ENCODE assay signal across 8 cellular contexts in the genomic region with DNA sequence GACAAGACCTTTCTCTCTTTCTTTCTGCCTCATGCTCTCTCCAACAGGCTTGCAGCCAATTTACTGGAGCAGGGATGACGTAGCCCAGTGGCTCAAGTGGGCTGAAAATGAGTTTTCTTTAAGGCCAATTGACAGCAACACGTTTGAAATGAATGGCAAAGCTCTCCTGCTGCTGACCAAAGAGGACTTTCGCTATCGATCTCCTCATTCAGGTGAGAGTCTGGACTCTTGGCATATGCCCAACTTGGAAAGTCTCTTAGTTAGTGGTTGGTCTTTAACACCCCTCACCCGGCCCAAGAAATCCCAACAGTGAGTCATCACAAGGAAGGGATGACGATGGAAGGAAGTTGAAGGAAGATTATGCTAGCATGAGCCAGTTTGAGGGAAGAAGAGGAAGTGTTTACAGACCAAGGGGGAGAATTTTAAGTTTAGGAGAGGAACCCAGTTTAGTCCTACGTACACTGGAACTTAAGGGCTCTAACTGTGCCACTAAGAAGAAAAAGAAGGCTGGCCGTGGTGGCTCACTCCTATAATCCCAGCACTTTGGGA.
DNase-seq lines count a peak whose midpoint lies in the region; ATAC-seq and TF ChIP-seq lines count a peak whose summit lies in the region.

No MANE protein-coding gene starts in this region.

- peaks cover 18 to 64% (median 48%) of the 10 kb centered on the region in 5 donors for H3K36me3 Mint-ChIP-seq in naive thymus-derived CD4-positive, alpha-beta T cell
- peaks cover 26 to 38% (median 32%) of the 10 kb centered on the region in 3 donors for H3K36me3 Mint-ChIP-seq in immature natural killer cell

- POLR2A ChIA-PET in naive thymus-derived CD4-positive, alpha-beta T cell (lab: Charles Lee), result no interaction called here

- ATAC-seq in naive thymus-derived CD4-positive, alpha-beta T cell, result peak; percentile 59
- ATAC-seq in GM18868 (IDR thresholded peaks at IDR 0.05; ENCODE audit: unreplicated experiment), result no peak
- no peak for ATAC-seq in stimulated activated naive CD8-positive, alpha-beta T cell treated with anti-CD3 and anti-CD28 coated beads, Interleukin-15, Interleukin-2, amounts not matched to agents 100 U/mL and 50 U/mL, for 24 hours
- ATAC-seq in HG02678 (IDR thresholded peaks at IDR 0.05; ENCODE audit: unreplicated experiment), result no peak

- CTCF ChIA-PET in naive thymus-derived CD4-positive, alpha-beta T cell (lab: Charles Lee), result no interaction called here

- H3K4me1 Mint-ChIP-seq in naive thymus-derived CD4-positive, alpha-beta T cell, result peaks cover 8 to 37% (median 22%) of the 10 kb centered on the region in 7 donors
- peaks cover 0 to 4% of the 10 kb centered on the region in 2 donors for H3K4me1 Mint-ChIP-seq in immature natural killer cell

- no peak overlapping the region for H3K4me3 ChIP-seq in choroid plexus epithelial cell (ENCODE audit: low read depth, low read length)
- H3K4me3 ChIP-seq in naive thymus-derived CD4-positive, alpha-beta T cell (ENCODE audit: low read length), result no peak overlapping the region

- no peaks in the 10 kb centered on the region for H3K27me3 ChIP-seq in naive thymus-derived CD4-positive, alpha-beta T cell (ENCODE audit: control insufficient read depth in 2 of 2, insufficient read depth in 2 of 2, low read length in 2 of 2)

- no peak overlapping the region for H3K27ac ChIP-seq in naive thymus-derived CD4-positive, alpha-beta T cell (ENCODE audit: low read depth, low read length)

- no peak overlapping the region for H3K4me3 Mint-ChIP-seq in naive thymus-derived CD4-positive, alpha-beta T cell
- no peak overlapping the region for H3K4me3 Mint-ChIP-seq in immature natural killer cell

- H3K36me3 ChIP-seq in naive thymus-derived CD4-positive, alpha-beta T cell (ENCODE audit: control insufficient read depth in 2 of 3, insufficient read depth in 3 of 3, low read length in 3 of 3), result peaks cover 0 to 20% (median 6%) of the 10 kb centered on the region in 3 experiments

- no peaks in the 10 kb centered on the region for H3K4me1 ChIP-seq in naive thymus-derived CD4-positive, alpha-beta T cell (ENCODE audit: control insufficient read depth in 2 of 2, insufficient read depth in 2 of 2, low read length in 2 of 2)

- DNase-seq in DMS79 treated with DMSO at 0.1 percent for 48 hours (lab: John Stamatoyannopoulos, UW) (peak; percentile 98), NCI-H2196 (lab: John Stamatoyannopoulos, UW; ENCODE audit: unreplicated experiment) (peak; percentile 76), choroid plexus epithelial cell (ENCODE audit: low read depth) (peak; percentile 49), immature natural killer cell (no peak)
- DNase-seq in naive thymus-derived CD4-positive, alpha-beta T cell, result no peak
- DNase-seq in stimulated activated naive CD8-positive, alpha-beta T cell treated with anti-CD3 and anti-CD28 coated beads, Interleukin-15, Interleukin-2, amounts not matched to agents 100 U/mL and 50 U/mL, for 24 hours, result no peak

- H3K9me3 Mint-ChIP-seq in naive thymus-derived CD4-positive, alpha-beta T cell, result no peaks in the 10 kb centered on the region
- H3K9me3 Mint-ChIP-seq in immature natural killer cell, result no peaks in the 10 kb centered on the region

- no peak overlapping the region for H3K27ac Mint-ChIP-seq in naive thymus-derived CD4-positive, alpha-beta T cell
- peak overlapping the region in 1 of 6 donors; percentile 18 for H3K27ac Mint-ChIP-seq in immature natural killer cell

- H3K27me3 Mint-ChIP-seq in naive thymus-derived CD4-positive, alpha-beta T cell, result no peaks in the 10 kb centered on the region
- peaks cover 0 to 4% (median 0%) of the 10 kb centered on the region in 3 donors for H3K27me3 Mint-ChIP-seq in immature natural killer cell (ENCODE audit: low read depth in 3 of 3)

- no peaks in the 10 kb centered on the region for H3K9me3 ChIP-seq in naive thymus-derived CD4-positive, alpha-beta T cell (ENCODE audit: control insufficient read depth in 2 of 3, low read length in 3 of 3)

- no peak for TF ChIP-seq CTCF in choroid plexus epithelial cell (conservative IDR thresholded peaks at IDR 0.05; ENCODE audit: low read depth, low read length)

- intact Hi-C loops in naive thymus-derived CD4-positive, alpha-beta T cell (cut with micrococcal nuclease), result loop anchor here in 1 of 2 donors (5.0 to 10.0 kb wide), 4 partner anchors 118 to 193 kb away; no protein-coding TSS in a partner anchor

Comparison
In these comparisons a context has a peak if more than half of its experiments do, and no peak if none do; other contexts are left out.
1. DNase-seq: peak in DMS79 treated with DMSO at 0.1 percent for 48 hours (single experiment), NCI-H2196 (single experiment) and choroid plexus epithelial cell (single experiment); none in naive thymus-derived CD4-positive, alpha-beta T cell (0 of 9), immature natural killer cell (0 of 3) and stimulated activated naive CD8-positive, alpha-beta T cell treated with anti-CD3 and anti-CD28 coated beads, Interleukin-15, Interleukin-2, amounts not matched to agents 100 U/mL and 50 U/mL, for 24 hours (single experiment).